21 cellular contexts compared by ENCODE assay signal in genomic region chr9:77854258-77854915, GRCh38.
DNase-seq lines count a peak whose midpoint lies in the region; ATAC-seq, FAIRE-seq and TF ChIP-seq lines count a peak whose summit lies in the region.
"Had no signal": no experiment of that assay in that cellular context is flagged by ENCODE, and none has a peak within 500 bp of the region (broad histone marks: within the 10 kb centered on the region; RNA-seq: fewer than 3 reads in every experiment).

No MANE protein-coding gene starts in this region.

- no peak for TF ChIP-seq POLR2A in H54 (IDR thresholded peaks at IDR 0.05; ENCODE audit: low read depth, low read length)

- no peak overlapping the region for H3K4me3 ChIP-seq in neutrophil (ENCODE audit: low read depth in 1 of 2, low read length in 1 of 2)
- H3K4me3 ChIP-seq: A549; BLaER1 treated with 17β-estradiol and CSF1 and Interleukin-3, amounts not matched to agents 10 nM and 100 nM; K562; MG63 had no signal

- peaks cover 68 to 73% of the 10 kb centered on the region in 2 experiments for H3K4me1 ChIP-seq in neutrophil (ENCODE audit: control insufficient read depth in 1 of 2, insufficient read depth in 1 of 2, low read depth in 1 of 2, low read length in 1 of 2)

- peak; percentile 78 for FAIRE-seq in H54 (lab: Jason Lieb, UNC)
- FAIRE-seq: A549, GM18507, K562 had no signal

- peak overlapping the region; percentile 69 for H3K27ac ChIP-seq in VCaP
- peak overlapping the region; percentile 50 for H3K27ac ChIP-seq in neutrophil
- H3K27ac ChIP-seq: A549; BLaER1 treated with 17β-estradiol and CSF1 and Interleukin-3, amounts not matched to agents 10 nM and 100 nM had no signal

- TF ChIP-seq CTCF in VCaP (conservative IDR thresholded peaks at IDR 0.05): no peak
- no peak for TF ChIP-seq CTCF in neutrophil (IDR thresholded peaks at IDR 0.05)

- no peaks in the 10 kb centered on the region for H3K36me3 ChIP-seq in neutrophil
- H3K36me3 ChIP-seq: MG63 had no signal

- ATAC-seq in HG03565 (IDR thresholded peaks at IDR 0.05; ENCODE audit: unreplicated experiment): no peak
- ATAC-seq: A549, K562 had no signal

- DNase-seq in H54 (ENCODE audit: insufficient read length, low spot score) (no peak), HuH-7 (ENCODE audit: low spot score) (peak; percentile 9), NCI-H1417 (lab: John Stamatoyannopoulos, UW) (no peak), hepatic stellate cell (ENCODE audit: low spot score) (no peak)
- DNase-seq: AML-193; CD4-positive, alpha-beta T cell; DMS53; H7; MG63; NCI-H1105 treated with DMSO at 0.1 percent for 48 hours; NCI-H2029; NCI-H526 treated with DMSO at 0.1 percent for 48 hours; Right ventricle myocardium superior; RPMI8226 had no signal

- no peaks in the 10 kb centered on the region for H3K27me3 ChIP-seq in neutrophil
- H3K27me3 ChIP-seq: BLaER1 treated with 17β-estradiol and CSF1 and Interleukin-3, amounts not matched to agents 10 nM and 100 nM; MG63 had no signal

- no peaks in the 10 kb centered on the region for H3K9me3 ChIP-seq in neutrophil
- H3K9me3 ChIP-seq: MG63 had no signal
